ENCODE assay signal across 1 cellular context in genomic region chr11:100970273-100971164, GRCh38.
TF ChIP-seq lines count a peak whose summit lies in the region.

No MANE protein-coding gene starts in this region.

TF ChIP-seq in HepG2, 621 proteins besides CTCF, POLR2A, EP300 and RAD21 (continued from another document):
- no peak for TF ChIP-seq ZFP1 (CRISPR knock-in tag; IDR thresholded peaks at IDR 0.05)
